In the genomic region with DNA sequence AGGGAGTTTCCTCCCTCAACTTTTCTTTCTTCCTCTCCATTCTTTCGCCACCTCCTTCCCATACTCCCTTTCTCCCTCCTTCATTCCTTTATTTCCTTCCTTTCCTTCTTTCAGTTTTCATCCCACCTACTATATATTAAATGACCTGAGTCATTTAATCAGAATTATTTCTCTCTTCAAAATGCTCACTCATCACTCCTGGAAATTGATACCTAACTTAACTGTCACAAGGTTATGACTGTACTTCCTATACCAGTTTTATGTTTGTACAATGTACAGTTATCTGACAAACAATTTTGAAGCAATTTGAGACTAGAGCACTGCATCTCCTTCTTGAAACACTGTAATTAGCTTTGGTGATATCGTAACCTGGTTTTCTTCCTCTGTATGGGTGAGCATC, we compare ENCODE assay signal across 23 cellular contexts.
"Had no signal": no experiment of that assay in that cellular context is flagged by ENCODE, and none has a peak within 500 bp of the region (broad histone marks: within the 10 kb centered on the region; RNA-seq: fewer than 3 reads in every experiment).

No MANE protein-coding gene starts in this region.

- H2AFZ ChIP-seq: neural progenitor cell had no signal

- H3K27me3 Mint-ChIP-seq: activated CD4-positive, alpha-beta memory T cell treated with anti-CD3 and anti-CD28 coated beads for 36 hours; brain; naive B cell; stimulated activated naive B cell treated with anti-CD40 and anti-IgM and Interleukin-4, amounts not matched to agents 10 μg/mL and 1 μg/mL and 100 μg/mL, for 72 hours had no signal

- H3K4me1 ChIP-seq: neural progenitor cell, transverse colon had no signal

- H3K27ac Mint-ChIP-seq: activated CD4-positive, alpha-beta memory T cell treated with anti-CD3 and anti-CD28 coated beads for 36 hours; activated T-helper 1 cell treated with anti-CD3 and anti-CD28 coated beads, Interleukin-12 subunit alpha, Interleukin-12 subunit beta, Interleukin-2, Interleukin-4 antibody, amounts not matched to agents 30 ng/mL and 10 ng/mL and 1 ng/mL, durations not matched to agents 14 hours and 24 hours and 36 hours; brain; naive B cell; neural progenitor cell; stimulated activated naive B cell treated with anti-CD40 and anti-IgM and Interleukin-4, amounts not matched to agents 10 μg/mL and 1 μg/mL and 100 μg/mL, for 72 hours had no signal

- ATAC-seq: left lung; stimulated activated naive B cell treated with anti-CD40 and anti-IgM and Interleukin-4, amounts not matched to agents 10 μg/mL and 1 μg/mL and 100 μg/mL, for 72 hours had no signal

- H3K27ac ChIP-seq: dorsolateral prefrontal cortex, epithelial cell of prostate, left lung, neural progenitor cell, sigmoid colon, transverse colon, uterus had no signal

- H3K4me3 Mint-ChIP-seq: activated CD4-positive, alpha-beta memory T cell treated with anti-CD3 and anti-CD28 coated beads for 36 hours; activated T-helper 1 cell treated with anti-CD3 and anti-CD28 coated beads, Interleukin-12 subunit alpha, Interleukin-12 subunit beta, Interleukin-2, Interleukin-4 antibody, amounts not matched to agents 30 ng/mL and 10 ng/mL and 1 ng/mL, durations not matched to agents 14 hours and 24 hours and 36 hours; brain; neural progenitor cell; stimulated activated naive B cell treated with anti-CD40 and anti-IgM and Interleukin-4, amounts not matched to agents 10 μg/mL and 1 μg/mL and 100 μg/mL, for 72 hours had no signal

- H3K27me3 ChIP-seq: dorsolateral prefrontal cortex, left lung, neural progenitor cell, sigmoid colon, transverse colon, uterus had no signal

- DNase-seq: activated CD4-positive, alpha-beta memory T cell treated with anti-CD3 and anti-CD28 coated beads for 36 hours; activated CD4-positive, alpha-beta T cell treated with anti-CD3 and anti-CD28 coated beads for 48 hours; activated gamma-delta T cell; activated naive CD4-positive, alpha-beta T cell treated with anti-CD3 and anti-CD28 coated beads, Interleukin-2, amount 50 U/mL, for 16 hours; activated T-cell treated with anti-CD3 and anti-CD28 coated beads for 4 hours; anterior cingulate cortex; central memory CD4-positive, alpha-beta T cell; dorsolateral prefrontal cortex; kidney glomerular epithelial cell; left lung; naive B cell; retina; sigmoid colon; stimulated activated CD4-positive, alpha-beta T cell treated with anti-CD3 and anti-CD28 coated beads, Interleukin-2, amount 100 ng/mL, for 48 hours; stimulated activated CD8-positive, alpha-beta memory T cell treated with anti-CD3 and anti-CD28 coated beads, Interleukin-4, amount 100 ng/mL, for 48 hours; stimulated activated naive B cell treated with anti-CD40 and anti-IgM and Interleukin-4, amounts not matched to agents 10 μg/mL and 1 μg/mL and 100 μg/mL, for 72 hours; transverse colon; uterus had no signal

- H3K36me3 Mint-ChIP-seq: activated CD4-positive, alpha-beta memory T cell treated with anti-CD3 and anti-CD28 coated beads for 36 hours; brain; naive B cell; neural progenitor cell had no signal

- H3K9me3 ChIP-seq: left lung, sigmoid colon, transverse colon, uterus had no signal

- H3K4me2 ChIP-seq: neural progenitor cell had no signal

- H3K36me3 ChIP-seq: neural progenitor cell, uterus had no signal

- H3K4me1 Mint-ChIP-seq: brain, neural progenitor cell had no signal

- H3K9ac ChIP-seq: neural progenitor cell had no signal

- H3K4me3 ChIP-seq: dorsolateral prefrontal cortex, left lung, lung, neural progenitor cell, sigmoid colon, transverse colon, uterus had no signal

- H3K9me3 Mint-ChIP-seq: activated CD4-positive, alpha-beta memory T cell treated with anti-CD3 and anti-CD28 coated beads for 36 hours; activated T-helper 1 cell treated with anti-CD3 and anti-CD28 coated beads, Interleukin-12 subunit alpha, Interleukin-12 subunit beta, Interleukin-2, Interleukin-4 antibody, amounts not matched to agents 30 ng/mL and 10 ng/mL and 1 ng/mL, durations not matched to agents 14 hours and 24 hours and 36 hours; brain; naive B cell; neural progenitor cell; stimulated activated naive B cell treated with anti-CD40 and anti-IgM and Interleukin-4, amounts not matched to agents 10 μg/mL and 1 μg/mL and 100 μg/mL, for 72 hours had no signal
